In genomic region chr13:33202644-33203169, GRCh38 we compare ENCODE assay signal across 17 cellular contexts.
DNase-seq lines count a peak whose midpoint lies in the region; ATAC-seq and TF ChIP-seq lines count a peak whose summit lies in the region.
"Had no signal": no experiment of that assay in that cellular context is flagged by ENCODE, and none has a peak within 500 bp of the region (broad histone marks: within the 10 kb centered on the region; RNA-seq: fewer than 3 reads in every experiment).

No MANE protein-coding gene starts in this region.

- peak overlapping the region in 10 of 11 experiments; percentile 7 to 83 (median 26); a peak in 12 of 22 replicates for H3K4me2 ChIP-seq in BLaER1 treated with 17β-estradiol and CSF1 and Interleukin-3, amounts not matched to agents 10 nM and 100 nM
- no peak overlapping the region for H3K4me2 ChIP-seq in OCI-LY7 (ENCODE audit: low read length)

- BruUV-seq in OCI-LY7 (replicated peaks; lab: Mats Ljungman, UMichigan): no TSS peak

- H3K9me3 Mint-ChIP-seq in naive B cell: peaks cover 0 to 6% (median 0%) of the 10 kb centered on the region in 7 donors
- no peaks in the 10 kb centered on the region for H3K9me3 Mint-ChIP-seq in nephron progenitor cell
- H3K9me3 Mint-ChIP-seq: dendritic cell treated with granulocyte-macrophage colony-stimulating factor and Interleukin-4, amounts not matched to agents 40 ng/mL and 50 ng/mL, for 4 days had no signal

- DNase-seq in OCI-LY7 (ENCODE audit: low spot score): peak; percentile 11
- peak; percentile 38 for DNase-seq in naive B cell
- no peak for DNase-seq in hippocampal formation (lab: John Stamatoyannopoulos, UW)
- DNase-seq in foreskin keratinocyte: no peak
- DNase-seq in nephron progenitor cell: no peak
- DNase-seq: activated T-cell treated with anti-CD3 and anti-CD28 coated beads, Interleukin-2, amount 50 U/mL, for 1 hour; AML-193; DMS53; NCI-H1105 treated with DMSO at 0.1 percent for 48 hours; NCI-H446; pancreas; SW 1271 had no signal

- TF ChIP-seq CTCF in OCI-LY7 (conservative IDR thresholded peaks at IDR 0.05; ENCODE audit: low read length) (no peak), foreskin keratinocyte (conservative IDR thresholded peaks at IDR 0.05) (no peak), nephron progenitor cell (IDR thresholded peaks at IDR 0.05) (no peak)

- no peak overlapping the region for H3K4me3 Mint-ChIP-seq in naive B cell
- no peak overlapping the region for H3K4me3 Mint-ChIP-seq in nephron progenitor cell
- H3K4me3 Mint-ChIP-seq: dendritic cell treated with granulocyte-macrophage colony-stimulating factor and Interleukin-4, amounts not matched to agents 40 ng/mL and 50 ng/mL, for 4 days; type B pancreatic cell had no signal

- intact Hi-C loops in OCI-LY7 (cut with micrococcal nuclease; ENCODE audit: unreplicated experiment): no loop called here

- no peak overlapping the region for H3K27ac ChIP-seq in BLaER1 treated with 17β-estradiol and CSF1 and Interleukin-3, amounts not matched to agents 10 nM and 100 nM
- H3K27ac ChIP-seq in OCI-LY7 (ENCODE audit: low read depth, low read length, poor library complexity, severe bottlenecking): no peak overlapping the region
- no peak overlapping the region for H3K27ac ChIP-seq in foreskin keratinocyte

- POLR2A ChIA-PET in OCI-LY7 (lab: Charles Lee): interaction anchor here (0.6 kb wide), 1 partner anchor 65 kb away, joined by 5 read pairs; no protein-coding TSS in a partner anchor

- H3K4me1 Mint-ChIP-seq in naive B cell: peaks cover 9 to 23% (median 15%) of the 10 kb centered on the region in 3 donors
- H3K4me1 Mint-ChIP-seq in nephron progenitor cell: peaks cover 14% of the 10 kb centered on the region

- H3K9me3 ChIP-seq in BLaER1 treated with 17β-estradiol and CSF1 and Interleukin-3, amounts not matched to agents 10 nM and 100 nM (replicated peaks in 1 of 11): peaks cover 0 to 7% (median 0%) of the 10 kb centered on the region in 11 experiments; a peak in 4 of 22 replicates
- H3K9me3 ChIP-seq in OCI-LY7 (ENCODE audit: low read length): no peaks in the 10 kb centered on the region
- H3K9me3 ChIP-seq: pancreas had no signal

- H3K4me3 ChIP-seq in BLaER1 treated with 17β-estradiol and CSF1 and Interleukin-3, amounts not matched to agents 10 nM and 100 nM: no peak overlapping the region; a peak in 1 of 20 replicates
- H3K4me3 ChIP-seq in OCI-LY7 (ENCODE audit: low read depth, low read length, poor library complexity, severe bottlenecking): no peak overlapping the region
- H3K4me3 ChIP-seq: pancreas had no signal

- H3K9ac ChIP-seq in BLaER1 treated with 17β-estradiol and CSF1 and Interleukin-3, amounts not matched to agents 10 nM and 100 nM: no peak overlapping the region

- no peaks in the 10 kb centered on the region for H3K27me3 ChIP-seq in BLaER1 treated with 17β-estradiol and CSF1 and Interleukin-3, amounts not matched to agents 10 nM and 100 nM
- no peaks in the 10 kb centered on the region for H3K27me3 ChIP-seq in foreskin keratinocyte
- H3K27me3 ChIP-seq: pancreas had no signal

- ATAC-seq in GM19351 (IDR thresholded peaks at IDR 0.05; ENCODE audit: unreplicated experiment) (peak; percentile 34), naive B cell (ENCODE audit: low read depth in 2 of 2) (peak; percentile 83 to 90), HG02870 (IDR thresholded peaks at IDR 0.05; ENCODE audit: unreplicated experiment) (no peak), foreskin keratinocyte (no peak)
- ATAC-seq: pancreas had no signal

- CTCF ChIA-PET in OCI-LY7 (lab: Charles Lee; ENCODE audit: unreplicated experiment): no interaction called here

- no peaks in the 10 kb centered on the region for H3K79me2 ChIP-seq in OCI-LY7 (ENCODE audit: insufficient read depth, low read depth, low read length)

- peak overlapping the region in 2 of 6 donors; percentile 2 to 9 for H3K27ac Mint-ChIP-seq in naive B cell
- no peak overlapping the region for H3K27ac Mint-ChIP-seq in nephron progenitor cell
- H3K27ac Mint-ChIP-seq: dendritic cell treated with granulocyte-macrophage colony-stimulating factor and Interleukin-4, amounts not matched to agents 40 ng/mL and 50 ng/mL, for 4 days had no signal

- H3K36me3 ChIP-seq in BLaER1 treated with 17β-estradiol and CSF1 and Interleukin-3, amounts not matched to agents 10 nM and 100 nM: no peaks in the 10 kb centered on the region; a peak in 1 of 22 replicates
- no peaks in the 10 kb centered on the region for H3K36me3 ChIP-seq in OCI-LY7 (ENCODE audit: insufficient read depth, low read length)
- H3K36me3 ChIP-seq: pancreas had no signal

- H3K4me1 ChIP-seq in BLaER1 treated with 17β-estradiol and CSF1 and Interleukin-3, amounts not matched to agents 10 nM and 100 nM: peaks cover 37 to 69% (median 50%) of the 10 kb centered on the region in 10 experiments
- H3K4me1 ChIP-seq in OCI-LY7 (ENCODE audit: insufficient read depth, low read length, poor library complexity, severe bottlenecking) (no peaks in the 10 kb centered on the region), foreskin keratinocyte (peaks cover 10% of the 10 kb centered on the region)

- H3K36me3 Mint-ChIP-seq in naive B cell: no peaks in the 10 kb centered on the region
- H3K36me3 Mint-ChIP-seq in nephron progenitor cell (ENCODE audit: low read depth): no peaks in the 10 kb centered on the region
- H3K36me3 Mint-ChIP-seq: type B pancreatic cell had no signal

- peaks cover 0 to 4% (median 0%) of the 10 kb centered on the region in 11 experiments; a peak in 1 of 22 replicates for H4K20me1 ChIP-seq in BLaER1 treated with 17β-estradiol and CSF1 and Interleukin-3, amounts not matched to agents 10 nM and 100 nM
- no peaks in the 10 kb centered on the region for H4K20me1 ChIP-seq in OCI-LY7 (ENCODE audit: insufficient read depth, low read length)

- no peak overlapping the region for H2AFZ ChIP-seq in OCI-LY7 (ENCODE audit: low read length)

- no peaks in the 10 kb centered on the region for H3K9me2 ChIP-seq in OCI-LY7 (ENCODE audit: insufficient read depth, low read length)

- H3K27me3 Mint-ChIP-seq in naive B cell (peaks cover 0 to 15% (median 0%) of the 10 kb centered on the region in 3 donors), nephron progenitor cell (ENCODE audit: low read depth, poor library complexity) (peaks cover 14% of the 10 kb centered on the region)
- H3K27me3 Mint-ChIP-seq: dendritic cell treated with granulocyte-macrophage colony-stimulating factor and Interleukin-4, amounts not matched to agents 40 ng/mL and 50 ng/mL, for 4 days; type B pancreatic cell had no signal

Comparison
In these comparisons a context has a peak if more than half of its experiments do, and no peak if none do; other contexts are left out.
1. ATAC-seq: peak in GM19351 (single experiment) and naive B cell (2 of 2); none in HG02870 (single experiment) and foreskin keratinocyte (single experiment).
2. DNase-seq: peak in OCI-LY7 (single experiment) and naive B cell (single experiment); none in hippocampal formation (0 of 2), foreskin keratinocyte (0 of 2) and nephron progenitor cell (single experiment).